Comparison of ENCODE assay signal across 10 cellular contexts in genomic region chr14:54686219-54686870, GRCh38.
DNase-seq lines count a peak whose midpoint lies in the region; ATAC-seq and TF ChIP-seq lines count a peak whose summit lies in the region.
"Had no signal": no experiment of that assay in that cellular context is flagged by ENCODE, and none has a peak within 500 bp of the region (broad histone marks: within the 10 kb centered on the region; RNA-seq: fewer than 3 reads in every experiment).

No MANE protein-coding gene starts in this region.

- no peak for ATAC-seq in activated naive CD4-positive, alpha-beta T cell treated with anti-CD3 and anti-CD28 coated beads, Interleukin-2, amount 50 U/mL, for 72 hours
- no peak for ATAC-seq in HG02840 (IDR thresholded peaks at IDR 0.05; ENCODE audit: low FRiP score, unreplicated experiment)

- H3K27ac Mint-ChIP-seq in activated naive CD4-positive, alpha-beta T cell treated with anti-CD3 and anti-CD28 coated beads, Interleukin-2, amount 50 U/mL, for 72 hours = no peak overlapping the region

- no peak for TF ChIP-seq CTCF in AG10803 (conservative IDR thresholded peaks at IDR 0.05; ENCODE audit: low read length)

- H3K9me3 Mint-ChIP-seq in activated naive CD4-positive, alpha-beta T cell treated with anti-CD3 and anti-CD28 coated beads, Interleukin-2, amount 50 U/mL, for 72 hours = no peaks in the 10 kb centered on the region

- H3K27ac ChIP-seq in rectal smooth muscle tissue (ENCODE audit: low read depth, low read length) = peak overlapping the region; percentile 76

- H3K36me3 Mint-ChIP-seq in activated naive CD4-positive, alpha-beta T cell treated with anti-CD3 and anti-CD28 coated beads, Interleukin-2, amount 50 U/mL, for 72 hours = peaks cover 0 to 13% of the 10 kb centered on the region in 2 donors

- H3K4me1 ChIP-seq in rectal smooth muscle tissue (ENCODE audit: control insufficient read depth, insufficient read depth, low read length) = peaks cover 37% of the 10 kb centered on the region

- no peaks in the 10 kb centered on the region for H3K27me3 ChIP-seq in rectal smooth muscle tissue (ENCODE audit: control insufficient read depth, insufficient read depth, low read length)

- DNase-seq in AG10803 (ENCODE audit: low read depth) (peak; percentile 91), amniotic epithelial cell (ENCODE audit: low read depth) (peak; percentile 65), glomerular endothelial cell (ENCODE audit: extremely low read depth, low read depth, low spot score) (peak; percentile 90), DMS53 treated with DMSO at 0.1 percent for 48 hours (lab: John Stamatoyannopoulos, UW; ENCODE audit: unreplicated experiment) (no peak)
- DNase-seq in activated naive CD4-positive, alpha-beta T cell treated with anti-CD3 and anti-CD28 coated beads, Interleukin-2, amount 50 U/mL, for 72 hours (ENCODE audit: low spot score in 2 of 2) = no peak
- no peak for DNase-seq in stimulated activated naive CD4-positive, alpha-beta T cell treated with Interleukin-2 at 50 U/mL for 16 hours (lab: John Stamatoyannopoulos, UW)
- DNase-seq: activated T-cell treated with anti-CD3 and anti-CD28 coated beads for 4 hours; stimulated activated CD4-positive, alpha-beta T cell treated with anti-CD3 and anti-CD28 coated beads, Interleukin-4, amount 100 ng/mL, for 1 hour had no signal

- no peak overlapping the region for H3K9ac ChIP-seq in rectal smooth muscle tissue (ENCODE audit: low read length)

- peak overlapping the region; percentile 28 for H3K4me3 ChIP-seq in AG10803 (ENCODE audit: low read length)
- H3K4me3 ChIP-seq in rectal smooth muscle tissue (ENCODE audit: low read length) = no peak overlapping the region

- no peaks in the 10 kb centered on the region for H3K36me3 ChIP-seq in rectal smooth muscle tissue (ENCODE audit: control insufficient read depth, insufficient read depth, low read length)

Comparison
In these comparisons a context has a peak if more than half of its experiments do, and no peak if none do; other contexts are left out.
1. DNase-seq: peak in AG10803 (single experiment), amniotic epithelial cell (single experiment) and glomerular endothelial cell (single experiment); none in DMS53 treated with DMSO at 0.1 percent for 48 hours (single experiment), activated naive CD4-positive, alpha-beta T cell treated with anti-CD3 and anti-CD28 coated beads, Interleukin-2, amount 50 U/mL, for 72 hours (0 of 2) and stimulated activated naive CD4-positive, alpha-beta T cell treated with Interleukin-2 at 50 U/mL for 16 hours (single experiment).